Comparison of ENCODE assay signal across 10 cellular contexts in the genomic region with DNA sequence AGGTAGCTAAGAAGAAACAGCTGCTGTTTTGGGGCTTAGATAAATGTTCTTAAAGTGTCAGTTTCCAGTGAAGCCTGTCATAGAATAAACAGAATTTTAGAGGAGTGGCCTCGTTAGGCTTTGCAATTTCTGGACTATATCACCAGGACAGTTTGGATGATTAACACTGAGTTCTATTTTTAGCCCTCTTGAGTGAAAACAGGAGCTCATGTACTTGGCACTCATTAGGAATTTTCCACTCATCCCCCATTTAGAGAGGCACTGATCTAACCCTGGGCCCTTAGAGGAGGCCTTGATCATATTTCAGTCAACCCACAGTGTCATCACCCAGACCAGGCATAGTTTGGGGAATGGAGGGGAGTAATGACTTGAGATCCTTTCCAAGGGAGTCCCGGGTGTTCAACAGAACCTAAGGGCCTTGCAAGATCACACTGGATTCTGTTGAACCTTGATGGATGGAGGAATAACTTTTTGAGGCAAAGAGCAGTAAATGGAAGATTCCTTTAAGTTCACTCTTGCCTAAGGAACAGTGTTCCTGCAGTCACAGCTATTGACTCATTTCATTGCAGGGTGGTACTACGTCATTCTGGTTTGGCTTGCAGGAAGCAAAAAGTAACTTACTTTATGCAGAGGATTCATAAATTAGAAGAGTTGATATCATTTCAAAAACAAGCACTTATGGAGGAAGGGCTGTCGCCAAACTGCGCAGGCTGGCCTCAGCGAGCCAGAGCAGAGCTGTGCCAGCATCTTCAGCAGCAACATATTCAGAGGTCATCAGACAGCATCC.
DNase-seq lines count a peak whose midpoint lies in the region; ATAC-seq, FAIRE-seq and TF ChIP-seq lines count a peak whose summit lies in the region.
"Had no signal": no experiment of that assay in that cellular context is flagged by ENCODE, and none has a peak within 500 bp of the region (broad histone marks: within the 10 kb centered on the region; RNA-seq: fewer than 3 reads in every experiment).

No MANE protein-coding gene starts in this region.

- H4K8ac ChIP-seq in IMR-90 (ENCODE audit: low read depth in 2 of 2, low read length in 2 of 2), result peak overlapping the region in 1 of 2 experiments; percentile 28; a peak in 1 of 4 replicates

- H2BK15ac ChIP-seq in IMR-90 (ENCODE audit: low read depth, low read length), result no peak overlapping the region; the same call in 2 of the 3 replicates

- peaks cover 11% of the 10 kb centered on the region for H3K4me1 Mint-ChIP-seq in stimulated activated memory B cell treated with anti-CD40 and anti-IgM and Interleukin-4, amounts not matched to agents 10 μg/mL and 1 μg/mL and 100 μg/mL, for 72 hours

- in situ Hi-C loops in IMR-90 (cut with MboI; ENCODE audit: low sequenced_read_pairs), result no loop called here

- H3K9ac ChIP-seq in IMR-90 (ENCODE audit: low read depth, low read length), result no peak overlapping the region

- TF ChIP-seq CTCF in IMR-90 (conservative IDR thresholded peaks at IDR 0.05; ENCODE audit: low read depth, low read length) (no peak), suprapubic skin (IDR thresholded peaks at IDR 0.05) (no peak)

- no TSS peak for BruUV-seq in IMR-90 (replicated peaks; lab: Mats Ljungman, UMichigan)

- H4K20me1 ChIP-seq in IMR-90 (ENCODE audit: insufficient read depth, low read length), result peaks cover 7% of the 10 kb centered on the region; the same call in 1 of the 2 replicates

- DNase-seq in IMR-90, result peak; percentile 91
- peak; percentile 39 for DNase-seq in amniotic stem cell (lab: John Stamatoyannopoulos, UW)
- DNase-seq in suprapubic skin (ENCODE audit: low spot score in 2 of 2), result no peak
- DNase-seq in NK-92 treated with Interleukin-12 subunit alpha and Interleukin-12 subunit beta, amount 100 ng/mL, for 24 hours (lab: John Stamatoyannopoulos, UW), result no peak
- DNase-seq in NCI-H1436 (lab: John Stamatoyannopoulos, UW), result no peak
- DNase-seq: activated CD4-positive, CD25-positive, alpha-beta regulatory T cell; NCI-H226 had no signal

- H3K14ac ChIP-seq in IMR-90 (replicated peaks; ENCODE audit: low read depth, low read length), result 0 out of 2 replicates have a peak overlapping the region, but pooled peaks have one; percentile 31

- no peaks in the 10 kb centered on the region for H3K9me3 ChIP-seq in IMR-90 (ENCODE audit: control insufficient read depth, insufficient read depth, low read length)
- H3K9me3 ChIP-seq in suprapubic skin, result no peaks in the 10 kb centered on the region

- H4K91ac ChIP-seq in IMR-90 (ENCODE audit: insufficient read depth, low read depth, low read length), result no peak overlapping the region; the same call in 1 of the 2 replicates

- H2AK5ac ChIP-seq in IMR-90 (ENCODE audit: low read depth, low read length), result no peak overlapping the region

- peak overlapping the region; percentile 32 for H3K27ac ChIP-seq in IMR-90 (ENCODE audit: insufficient read depth, low read length)
- no peak overlapping the region for H3K27ac ChIP-seq in suprapubic skin

- no peaks in the 10 kb centered on the region for H3K9me3 Mint-ChIP-seq in stimulated activated memory B cell treated with anti-CD40 and anti-IgM and Interleukin-4, amounts not matched to agents 10 μg/mL and 1 μg/mL and 100 μg/mL, for 72 hours

- H3K4me2 ChIP-seq in IMR-90 (ENCODE audit: low read depth, low read length), result peak overlapping the region; percentile 54

- CTCF ChIA-PET in IMR-90 (lab: Yijun Ruan, JAX), result no interaction called here

- TF ChIP-seq RAD21 in IMR-90 (IDR thresholded peaks at IDR 0.05; ENCODE audit: low read length), result no peak

- H3K79me1 ChIP-seq in IMR-90 (ENCODE audit: low read depth in 1 of 2, low read length in 2 of 2), result no peaks in the 10 kb centered on the region

- H3K4me3 ChIP-seq in IMR-90 (ENCODE audit: insufficient read depth, low read depth, low read length) (no peak overlapping the region), suprapubic skin (no peak overlapping the region)

- peak overlapping the region; percentile 32; the same call in 1 of the 2 replicates for H3K23ac ChIP-seq in IMR-90 (ENCODE audit: low read depth, low read length)

- FAIRE-seq in islet of Langerhans (lab: Jason Lieb, UNC), result peak; percentile 76

- no peak overlapping the region for H4K5ac ChIP-seq in IMR-90 (ENCODE audit: low read depth, low read length)

- dilution Hi-C loops in IMR-90 (cut with HindIII; ENCODE audit: low sequenced_read_pairs, unreplicated experiment), result no loop called here

- peaks cover 15% of the 10 kb centered on the region for H3K27me3 Mint-ChIP-seq in stimulated activated memory B cell treated with anti-CD40 and anti-IgM and Interleukin-4, amounts not matched to agents 10 μg/mL and 1 μg/mL and 100 μg/mL, for 72 hours

- WGBS in IMR-90 (ENCODE audit: extremely low coverage in 2 of 2, insufficient read length in 1 of 2), 2 experiments, result no CpG with 5 or more reads among the region's 6 CpGs
- 51% methylated on average over 6 of the region's 6 CpGs for WGBS in suprapubic skin

- H3K27me3 ChIP-seq in IMR-90 (ENCODE audit: control insufficient read depth, insufficient read depth, low read length) (peaks cover 2% of the 10 kb centered on the region; the same call in 1 of the 2 replicates), suprapubic skin (no peaks in the 10 kb centered on the region)

- peaks cover 17% of the 10 kb centered on the region for H3K4me1 ChIP-seq in IMR-90 (ENCODE audit: control insufficient read depth, insufficient read depth, low read length)
- H3K4me1 ChIP-seq in suprapubic skin, result peaks cover 12% of the 10 kb centered on the region

- peak overlapping the region; percentile 16; the same call in 1 of the 2 replicates for H2BK20ac ChIP-seq in IMR-90 (ENCODE audit: low read depth, low read length)

- H3K27ac Mint-ChIP-seq in stimulated activated memory B cell treated with anti-CD40 and anti-IgM and Interleukin-4, amounts not matched to agents 10 μg/mL and 1 μg/mL and 100 μg/mL, for 72 hours, result no peak overlapping the region

- H2AFZ ChIP-seq in IMR-90 (replicated peaks; ENCODE audit: low read length, poor library complexity), result peak overlapping the region; percentile 83

- intact Hi-C loops in IMR-90 (cut with micrococcal nuclease), result no loop called here

- no peak overlapping the region for H3K4me3 Mint-ChIP-seq in stimulated activated memory B cell treated with anti-CD40 and anti-IgM and Interleukin-4, amounts not matched to agents 10 μg/mL and 1 μg/mL and 100 μg/mL, for 72 hours

- POLR2A ChIA-PET in IMR-90 (lab: Charles Lee; ENCODE audit: unreplicated experiment), result no interaction called here

- H2BK120ac ChIP-seq in IMR-90 (ENCODE audit: low read depth, low read length), result peak overlapping the region; percentile 66; the same call in 1 of the 2 replicates

- H3K18ac ChIP-seq in IMR-90 (ENCODE audit: low read depth, low read length), result peak overlapping the region; percentile 47; the same call in 1 of the 2 replicates

- H3K4ac ChIP-seq in IMR-90 (ENCODE audit: low read depth, low read length), result peak overlapping the region; percentile 41; the same call in 1 of the 2 replicates

- TF ChIP-seq EP300 in suprapubic skin (IDR thresholded peaks at IDR 0.05), result peak; percentile 55

- H3K36me3 ChIP-seq in IMR-90 (ENCODE audit: control insufficient read depth, insufficient read depth, low read length) (no peaks in the 10 kb centered on the region), suprapubic skin (no peaks in the 10 kb centered on the region)

- H3K36me3 Mint-ChIP-seq in stimulated activated memory B cell treated with anti-CD40 and anti-IgM and Interleukin-4, amounts not matched to agents 10 μg/mL and 1 μg/mL and 100 μg/mL, for 72 hours, result no peaks in the 10 kb centered on the region

- peak overlapping the region; percentile 84 for H2BK5ac ChIP-seq in IMR-90 (ENCODE audit: low read depth, low read length, poor library complexity, severe bottlenecking)

- peaks cover 15% of the 10 kb centered on the region; the same call in 1 of the 2 replicates for H3K9me1 ChIP-seq in IMR-90 (ENCODE audit: insufficient read depth, low read length)

- ATAC-seq in IMR-90 (ENCODE audit: low read depth) (peak; percentile 77), GM21619 (IDR thresholded peaks at IDR 0.05; ENCODE audit: unreplicated experiment) (no peak)
- ATAC-seq in stimulated activated memory B cell treated with anti-CD40 and anti-IgM and Interleukin-4, amounts not matched to agents 10 μg/mL and 1 μg/mL and 100 μg/mL, for 72 hours, result no peak

- H2AK9ac ChIP-seq in IMR-90 (replicated peaks; ENCODE audit: low read depth, low read length, poor library complexity), result peak overlapping the region; percentile 53

- no peak overlapping the region for H3K56ac ChIP-seq in IMR-90 (ENCODE audit: extremely low read depth, insufficient read depth, low read length)

- TF ChIP-seq POLR2A in IMR-90 (IDR thresholded peaks at IDR 0.05; ENCODE audit: low read depth, low read length) (no peak), suprapubic skin (IDR thresholded peaks at IDR 0.05) (no peak)

TF ChIP-seq in IMR-90, 13 proteins besides CTCF, POLR2A, EP300 and RAD21:
- no peak for TF ChIP-seq MAZ (IDR thresholded peaks at IDR 0.05; ENCODE audit: borderline replicate concordance, low read depth, low read length)
- TF ChIP-seq CEBPB (IDR thresholded peaks at IDR 0.05; ENCODE audit: low read depth, low read length), result peak; percentile 80

Comparison
In these comparisons a context has a peak if more than half of its experiments do, and no peak if none do; other contexts are left out.
1. DNase-seq: peak in IMR-90 (single experiment) and amniotic stem cell (single experiment); none in suprapubic skin (0 of 2), NK-92 treated with Interleukin-12 subunit alpha and Interleukin-12 subunit beta, amount 100 ng/mL, for 24 hours (single experiment) and NCI-H1436 (single experiment).